22 cellular contexts compared by ENCODE assay signal in the genomic region with DNA sequence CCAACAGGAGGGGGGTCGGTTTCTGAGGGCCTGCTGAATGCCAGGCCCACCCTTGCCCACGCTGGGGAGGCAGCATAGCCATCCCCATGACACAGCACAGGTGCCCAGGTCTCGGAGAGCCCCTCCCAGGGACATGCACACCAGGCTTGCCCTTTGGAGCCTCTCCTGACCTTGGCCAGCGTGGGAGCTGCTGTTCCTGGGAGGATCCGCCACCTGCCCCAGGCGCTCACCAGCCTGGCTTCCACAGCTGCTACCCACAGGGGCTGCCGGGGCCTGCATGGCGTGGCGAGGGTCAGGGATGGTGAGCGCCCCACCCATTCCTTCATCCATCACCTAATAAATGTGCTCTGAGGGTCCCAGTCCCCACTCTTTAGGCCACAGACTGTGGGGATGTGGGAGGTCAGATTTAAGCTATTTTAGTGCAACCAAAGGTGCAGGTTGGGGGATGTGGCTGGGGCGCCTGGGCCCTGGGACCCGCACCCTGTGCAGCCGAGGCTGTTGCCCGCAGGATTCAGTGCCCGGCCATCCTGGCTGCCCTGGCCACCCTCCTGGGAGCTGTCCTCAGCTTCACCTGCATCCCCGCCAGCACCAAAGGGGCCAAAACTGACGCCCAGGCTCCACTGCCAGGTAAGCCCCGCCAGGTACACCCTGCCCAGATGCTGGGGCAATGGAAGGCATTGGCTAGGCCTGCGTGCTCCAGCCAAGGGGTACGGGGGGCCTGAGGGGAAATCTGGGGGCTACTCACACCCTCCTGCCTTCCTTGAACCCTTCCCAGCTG.
"Had no signal": no experiment of that assay in that cellular context is flagged by ENCODE, and none has a peak within 500 bp of the region (broad histone marks: within the 10 kb centered on the region; RNA-seq: fewer than 3 reads in every experiment).

No MANE protein-coding gene starts in this region.

- DNase-seq: activated CD4-positive, alpha-beta T cell treated with anti-CD3 and anti-CD28 coated beads for 36 hours; activated CD4-positive, alpha-beta T cell treated with anti-CD3 and anti-CD28 coated beads, Interleukin-2, amount 10 ng/mL, durations not matched to agents 7 days and 5 days; activated CD4-positive, alpha-beta T cell treated with anti-CD3 and anti-CD28 coated beads, Interleukin-2, amount 50 U/mL, for 48 hours; activated CD8-positive, alpha-beta T cell treated with anti-CD3 and anti-CD28 coated beads, Interleukin-2, amount 10 ng/mL, durations not matched to agents 7 days and 5 days; activated gamma-delta T cell; activated naive CD4-positive, alpha-beta T cell treated with Interleukin-2 at 50 U/mL for 16 hours; activated naive CD8-positive, alpha-beta T cell treated with anti-CD3 and anti-CD28 coated beads, Interleukin-2, amount 10 ng/mL, durations not matched to agents 7 days and 5 days; activated T-cell treated with anti-CD3 and anti-CD28 coated beads, Interleukin-2, amount 50 U/mL, for 24 hours; body of pancreas; caudate nucleus; cerebellar nuclear complex; NCI-H1105; NCI-H1417 treated with DMSO at 0.1 percent for 48 hours; NCI-H187 treated with DMSO at 0.1 percent for 48 hours; NCI-H2081 treated with DMSO at 0.1 percent for 48 hours; NCI-H345; NCI-H524 treated with DMSO at 0.1 percent for 48 hours had no signal

- H3K36me3 ChIP-seq: breast epithelium had no signal

- H3K27ac ChIP-seq: body of pancreas, breast epithelium had no signal

- H3K27me3 ChIP-seq: body of pancreas, breast epithelium had no signal

- FAIRE-seq: astrocyte had no signal

- ATAC-seq: activated CD4-positive, alpha-beta T cell treated with anti-CD3 and anti-CD28 coated beads for 36 hours; activated CD4-positive, CD25-positive, alpha-beta regulatory T cell treated with anti-CD3 and anti-CD28 coated beads, Interleukin-2, amount 50 U/mL, for 24 hours; activated CD8-positive, alpha-beta T cell treated with anti-CD3 and anti-CD28 coated beads, Interleukin-2, amount 10 ng/mL, durations not matched to agents 7 days and 5 days; body of pancreas; Panc1; WTC11 had no signal

- H3K9me3 ChIP-seq: body of pancreas, breast epithelium had no signal

- H3K4me3 ChIP-seq: body of pancreas, breast epithelium had no signal
